Comparison of ENCODE assay signal across 9 cellular contexts in genomic region chr5:161544350-161544765, GRCh38. TPM values are rescaled to one million over a fixed set of nuclear protein-coding genes. Genes with fewer than 3 reads are reported as not detected.
DNase-seq lines count a peak whose midpoint lies in the region; ATAC-seq and TF ChIP-seq lines count a peak whose summit lies in the region.
"Had no signal": no experiment of that assay in that cellular context is flagged by ENCODE, and none has a peak within 500 bp of the region (broad histone marks: within the 10 kb centered on the region; RNA-seq: fewer than 3 reads in every experiment).

No MANE protein-coding gene starts in this region.

- intact Hi-C loops in ascending aorta (cut with DNase I): no loop called here

- H3K27ac ChIP-seq in ascending aorta: no peak overlapping the region
- no peak overlapping the region for H3K27ac ChIP-seq in tibial nerve

- H3K4me1 ChIP-seq in BE2C: no peaks in the 10 kb centered on the region
- H3K4me1 ChIP-seq in ascending aorta: no peaks in the 10 kb centered on the region
- H3K4me1 ChIP-seq in tibial nerve: peaks cover 0 to 40% (median 8%) of the 10 kb centered on the region in 4 donors

- H3K27me3 ChIP-seq in BE2C: peaks cover 28% of the 10 kb centered on the region
- H3K27me3 ChIP-seq in ascending aorta: no peaks in the 10 kb centered on the region
- peaks cover 2 to 47% of the 10 kb centered on the region in 2 donors for H3K27me3 ChIP-seq in tibial nerve

- TF ChIP-seq CTCF in BE2C (IDR thresholded peaks at IDR 0.05; ENCODE audit: low read depth, low read length) (peak; percentile 94), GM12865 (IDR thresholded peaks at IDR 0.05; ENCODE audit: insufficient read depth, low read depth, low read length, missing control alignments) (peak; percentile 86), ascending aorta (IDR thresholded peaks at IDR 0.05) (peak in 2 of 3 experiments; percentile 39 to 51), tibial nerve (IDR thresholded peaks at IDR 0.05) (peak; percentile 56 to 75 (median 63))

- DNase-seq in BE2C (peak; percentile 50), GM12865 (ENCODE audit: low read depth) (peak; percentile 70), NCI-H1105 treated with DMSO at 0.1 percent for 48 hours (lab: John Stamatoyannopoulos, UW) (peak; percentile 28), ascending aorta (ENCODE audit: low spot score in 2 of 2) (no peak), iPS-NIHi7 (ENCODE audit: extremely low spot score) (peak; percentile 78), tibial nerve (ENCODE audit: low spot score in 2 of 2) (no peak), middle frontal gyrus (ENCODE audit: extremely low spot score, low spot score) (no peak)
- DNase-seq: activated B cell treated with CpG ODN at 0.5 μM for 24 hours had no signal

- H3K9me3 ChIP-seq in BE2C: no peaks in the 10 kb centered on the region
- H3K9me3 ChIP-seq in ascending aorta: no peaks in the 10 kb centered on the region
- no peaks in the 10 kb centered on the region for H3K9me3 ChIP-seq in tibial nerve

- no peaks in the 10 kb centered on the region for H3K36me3 ChIP-seq in BE2C
- H3K36me3 ChIP-seq in ascending aorta: no peaks in the 10 kb centered on the region
- H3K36me3 ChIP-seq in tibial nerve: no peaks in the 10 kb centered on the region

- no peak for TF ChIP-seq POLR2A in tibial nerve (IDR thresholded peaks at IDR 0.05)

- H3K4me3 ChIP-seq in BE2C (ENCODE audit: low read depth, low read length) (no peak overlapping the region), GM12865 (ENCODE audit: low read depth, low read length) (no peak overlapping the region), ascending aorta (no peak overlapping the region), tibial nerve (no peak overlapping the region)

- TF ChIP-seq EP300 in tibial nerve (IDR thresholded peaks at IDR 0.05): no peak

- ATAC-seq in HG02610 (IDR thresholded peaks at IDR 0.05; ENCODE audit: unreplicated experiment): peak; percentile 63

- 3 to 5% methylated on average over 7 of the region's 7 CpGs for WGBS in tibial nerve, 2 donors

RNA-seq across cellular contexts. Expression of gene GABRB2, which starts 2.2 kb away (rescaled TPM):
- polyA plus RNA-seq in BE2C (2012; ENCODE audit: insufficient read depth, insufficient read length, low read depth): not detected
- total RNA-seq in ascending aorta: 0.21 TPM
- total RNA-seq in tibial nerve: 1 to 10 TPM in 3 of 4 donors, under 1 TPM in 1; 0.39 to 3.9 (median 3.0) TPM
- total RNA-seq: activated B cell treated with CpG ODN at 0.5 μM for 24 hours had no signal

Comparison
In these comparisons a context has a peak if more than half of its experiments do, and no peak if none do; other contexts are left out.
1. DNase-seq: peak in BE2C (single experiment), GM12865 (single experiment), NCI-H1105 treated with DMSO at 0.1 percent for 48 hours (single experiment) and iPS-NIHi7 (single experiment); none in ascending aorta (0 of 2), tibial nerve (0 of 2) and middle frontal gyrus (single experiment).
2. Peak in every context shown above with its lines, with median percentiles within 50 percentile points of each other: CTCF ChIP-seq.